In the genomic region with DNA sequence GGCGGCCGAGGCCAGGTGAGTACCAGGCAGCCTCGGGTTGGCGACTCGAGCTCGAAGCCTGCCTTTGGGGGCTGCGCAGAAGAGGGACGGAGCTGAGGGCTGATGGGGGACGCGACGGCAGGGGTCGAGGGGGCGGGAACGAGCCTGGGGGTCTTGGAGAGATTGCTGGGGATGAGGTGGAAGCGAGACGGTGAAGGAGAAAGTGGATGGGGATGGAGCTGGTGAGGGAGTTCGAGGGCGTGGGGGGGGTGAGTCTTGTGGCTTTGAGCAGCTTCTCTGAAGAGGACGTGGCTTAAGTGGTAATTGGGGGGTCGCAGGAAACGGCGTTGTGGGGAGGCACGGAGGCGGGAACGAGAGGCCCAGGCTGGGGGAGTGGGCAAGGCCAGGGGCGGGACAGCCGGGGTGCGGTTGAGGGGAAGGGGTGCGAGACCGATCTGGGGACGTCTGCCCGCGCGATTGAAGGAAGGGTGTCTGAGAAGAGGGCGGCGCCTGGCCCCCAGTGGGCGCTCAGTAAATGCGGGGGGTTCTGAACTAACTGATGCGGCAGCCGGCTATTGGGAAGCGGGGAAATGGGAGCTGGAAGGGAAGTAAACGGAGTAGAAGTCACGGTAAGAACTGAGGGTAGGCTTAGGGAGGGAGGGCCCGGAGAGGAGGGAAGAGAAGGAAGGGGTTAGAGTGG, we compare ENCODE assay signal across 8 cellular contexts. TPM values are rescaled to one million over a fixed set of nuclear protein-coding genes. Genes with fewer than 3 reads are reported as not detected.
DNase-seq lines count a peak whose midpoint lies in the region; ATAC-seq and TF ChIP-seq lines count a peak whose summit lies in the region.

No MANE protein-coding gene starts in this region.

- H3K9ac ChIP-seq in neural cell (ENCODE audit: low read length) = peak overlapping the region; percentile 75

- TF ChIP-seq POLR2A in NB4 (IDR thresholded peaks at IDR 0.05; ENCODE audit: extremely low read depth, insufficient read length) (no peak), esophagus muscularis mucosa (IDR thresholded peaks at IDR 0.05; ENCODE audit: low read depth) (no peak), thyroid gland (IDR thresholded peaks at IDR 0.05) (no peak)

- intact Hi-C loops in esophagus muscularis mucosa (cut with DNase I) = loop anchor here (5.0 to 10.0 kb wide), 2 partner anchors 61 to 139 kb away; partner anchors contain the start of gene USE1
- intact Hi-C loops in thyroid gland (cut with DNase I) = loop anchor here (10.0 kb wide), 1 partner anchor 139 kb away; the partner anchor contains the start of gene USE1

- DNase-seq in G401 (ENCODE audit: low spot score) (peak; percentile 28), NB4 (ENCODE audit: low read depth) (peak; percentile 85), esophagus muscularis mucosa (ENCODE audit: extremely low spot score) (no peak), thyroid gland (peak; percentile 36 to 46), COLO829 (ENCODE audit: low spot score) (no peak)
- DNase-seq in activated CD8-positive, alpha-beta memory T cell treated with anti-CD3 and anti-CD28 coated beads, Interleukin-2, amount 50 U/mL, for 48 hours = peak; percentile 77

- H3K4me1 ChIP-seq in esophagus muscularis mucosa = peaks cover 44 to 70% (median 62%) of the 10 kb centered on the region in 4 donors
- peaks cover 14 to 36% of the 10 kb centered on the region in 2 donors for H3K4me1 ChIP-seq in thyroid gland

- in situ Hi-C loops in G401 (cut with HindIII; ENCODE audit: low sequenced_read_pairs) = no loop called here

- no peak for ATAC-seq in GM19324 (IDR thresholded peaks at IDR 0.05; ENCODE audit: low FRiP score, unreplicated experiment)

- H3K27ac ChIP-seq in esophagus muscularis mucosa (replicated peaks in 1 of 4) = peak overlapping the region; percentile 84 to 91 (median 90)
- H3K27ac ChIP-seq in neural cell (ENCODE audit: low read length) = peak overlapping the region; percentile 70
- H3K27ac ChIP-seq in thyroid gland = peak overlapping the region; percentile 27 to 61 (median 44)

- peaks cover 37% of the 10 kb centered on the region for H3K79me2 ChIP-seq in neural cell (replicated peaks; ENCODE audit: insufficient read depth, low read length)

- H3K9me3 ChIP-seq in esophagus muscularis mucosa = no peaks in the 10 kb centered on the region
- no peaks in the 10 kb centered on the region for H3K9me3 ChIP-seq in neural cell (ENCODE audit: low read length)
- no peaks in the 10 kb centered on the region for H3K9me3 ChIP-seq in thyroid gland

- no peak for TF ChIP-seq RAD21 in neural cell (conservative IDR thresholded peaks at IDR 0.05)

- WGBS in esophagus muscularis mucosa = 1% methylated on average over 44 of the region's 44 CpGs
- 1% methylated on average over 41 to 42 of the region's 44 CpGs for WGBS in thyroid gland, 2 donors

- peak overlapping the region; percentile 65 for H2AFZ ChIP-seq in neural cell (ENCODE audit: low read depth, low read length)

- no peaks in the 10 kb centered on the region for H3F3A ChIP-seq in neural cell (ENCODE audit: insufficient read depth, low read length, poor library complexity, severe bottlenecking)

- no peaks in the 10 kb centered on the region for H4K20me1 ChIP-seq in neural cell (ENCODE audit: insufficient read depth)

- H3K27me3 ChIP-seq in esophagus muscularis mucosa = no peaks in the 10 kb centered on the region
- H3K27me3 ChIP-seq in neural cell (ENCODE audit: insufficient read depth, low read depth, low read length) = no peaks in the 10 kb centered on the region
- H3K27me3 ChIP-seq in thyroid gland = no peaks in the 10 kb centered on the region

- H3K4me3 ChIP-seq in NB4 (ENCODE audit: low read depth, low read length) (peak overlapping the region; percentile 77), esophagus muscularis mucosa (peak overlapping the region; percentile 59 to 82 (median 72)), neural cell (ENCODE audit: low read length) (peak overlapping the region; percentile 94), thyroid gland (replicated peaks in 1 of 3) (peak overlapping the region; percentile 29 to 88 (median 66))

- TF ChIP-seq EP300 in esophagus muscularis mucosa (IDR thresholded peaks at IDR 0.05) (no peak), neural cell (conservative IDR thresholded peaks at IDR 0.05; ENCODE audit: poor library complexity, severe bottlenecking) (no peak)

- H3K4me2 ChIP-seq in neural cell (ENCODE audit: low read length) = peak overlapping the region; percentile 55

- no peak for TF ChIP-seq CTCF in NB4 (IDR thresholded peaks at IDR 0.05; ENCODE audit: low read depth, low read length)
- no peak for TF ChIP-seq CTCF in esophagus muscularis mucosa (IDR thresholded peaks at IDR 0.05)
- TF ChIP-seq CTCF in neural cell (IDR thresholded peaks at IDR 0.05; ENCODE audit: poor library complexity, severe bottlenecking) = no peak
- TF ChIP-seq CTCF in thyroid gland (IDR thresholded peaks at IDR 0.05) = no peak

- H3K36me3 ChIP-seq in esophagus muscularis mucosa (peaks cover 0 to 16% (median 6%) of the 10 kb centered on the region in 4 donors), neural cell (ENCODE audit: insufficient read depth, low read length) (no peaks in the 10 kb centered on the region), thyroid gland (no peaks in the 10 kb centered on the region)

- no peaks in the 10 kb centered on the region for H3K9me2 ChIP-seq in neural cell (ENCODE audit: insufficient read depth, low read length)

TF ChIP-seq in neural cell, 6 proteins besides CTCF, POLR2A, EP300 and RAD21:
- TF ChIP-seq POLR2AphosphoS5 (IDR thresholded peaks at IDR 0.05) (no peak), REST (IDR thresholded peaks at IDR 0.05; ENCODE audit: borderline replicate concordance) (no peak), MXI1 (conservative IDR thresholded peaks at IDR 0.05; ENCODE audit: poor library complexity, severe bottlenecking) (no peak), TAF1 (IDR thresholded peaks at IDR 0.05; ENCODE audit: low read depth) (no peak), EZH2 (IDR thresholded peaks at IDR 0.05; ENCODE audit: borderline replicate concordance, insufficient read depth, low read length, poor library complexity, severe bottlenecking) (no peak), SMC3 (conservative IDR thresholded peaks at IDR 0.05; ENCODE audit: poor library complexity) (no peak)

RNA-seq across cellular contexts. Expression of gene MYO9B, which starts 0.4 kb away (rescaled TPM):
- total RNA-seq in G401 (2014; rRNA removed; shearing (Covaris generic)) = 22.0 and 24.4 TPM in 2 replicates
- total RNA-seq in esophagus muscularis mucosa = 10 to 100 TPM; 52.6 to 73.3 (median 57.7) TPM
- 27.2 and 28.5 TPM in 2 replicates for polyA plus RNA-seq in neural cell
- 34.5 and 40.9 TPM in 2 replicates for polyA minus RNA-seq in neural cell
- 10 to 100 TPM; 33.7 to 52.9 (median 44.6) TPM for total RNA-seq in thyroid gland

RNA-seq across cellular contexts. Expression of gene HAUS8, which starts 0.7 kb away (rescaled TPM):
- total RNA-seq in G401 (2014; rRNA removed; shearing (Covaris generic)) = 8.9 and 16.1 TPM in 2 replicates
- 1 to 10 TPM; 3.3 to 6.6 (median 4.6) TPM for total RNA-seq in esophagus muscularis mucosa
- 3.6 and 4.8 TPM in 2 replicates for polyA plus RNA-seq in neural cell
- polyA minus RNA-seq in neural cell = 2.4 and 3.4 TPM in 2 replicates
- 1 to 10 TPM; 6.4 to 9.1 (median 6.8) TPM for total RNA-seq in thyroid gland

RNA-seq across cellular contexts. Expression of gene CPAMD8, which starts 49.4 kb away (rescaled TPM):
- 7.8 and 19.8 TPM in 2 replicates for total RNA-seq in G401 (2014; rRNA removed; shearing (Covaris generic))
- total RNA-seq in esophagus muscularis mucosa (10 to 100 TPM in 3 of 4 donors, 1 to 10 TPM in 1; 9.6 to 21.0 (median 13.0) TPM), thyroid gland (100 to 1,000 TPM in 1 of 4 donors, 10 to 100 TPM in 3; 13.9 to 116 (median 24.2) TPM)
- polyA plus RNA-seq in neural cell = 1.9 and 4.2 TPM in 2 replicates
- polyA minus RNA-seq in neural cell = 0.46 and 1.5 TPM in 2 replicates

Comparison
In these comparisons a context has a peak if more than half of its experiments do, and no peak if none do; other contexts are left out.
1. DNase-seq: peak in G401 (single experiment), NB4 (single experiment), activated CD8-positive, alpha-beta memory T cell treated with anti-CD3 and anti-CD28 coated beads, Interleukin-2, amount 50 U/mL, for 48 hours (single experiment) and thyroid gland (2 of 2); none in esophagus muscularis mucosa (single experiment) and COLO829 (single experiment).
2. Peak in every context shown above with its lines, with median percentiles within 50 percentile points of each other: H3K4me3 ChIP-seq and H3K27ac ChIP-seq.